ENCODE assay signal across 30 cellular contexts in genomic region chr4:184939978-184940377, GRCh38.
"Had no signal": no experiment of that assay in that cellular context is flagged by ENCODE, and none has a peak within 500 bp of the region (broad histone marks: within the 10 kb centered on the region; RNA-seq: fewer than 3 reads in every experiment).

No MANE protein-coding gene starts in this region.

- H3K27ac Mint-ChIP-seq: activated CD4-positive, alpha-beta memory T cell treated with anti-CD3 and anti-CD28 coated beads, Interleukin-2, amount 10 ng/mL, durations not matched to agents 7 days and 5 days; activated CD4-positive, alpha-beta T cell treated with anti-CD3 and anti-CD28 coated beads, Interleukin-2, amount 10 ng/mL, durations not matched to agents 7 days and 5 days; activated naive CD4-positive, alpha-beta T cell treated with anti-CD3 and anti-CD28 coated beads, Interleukin-2, amount 10 ng/mL, durations not matched to agents 7 days and 5 days; activated naive CD4-positive, alpha-beta T cell treated with anti-CD3 and anti-CD28 coated beads, Interleukin-2, amount 50 U/mL, for 72 hours; activated naive CD8-positive, alpha-beta T cell treated with anti-CD3 and anti-CD28 coated beads, Interleukin-2, amount 10 ng/mL, durations not matched to agents 7 days and 5 days; activated T-cell treated with anti-CD3 and anti-CD28 coated beads, Interleukin-2, amount 50 U/mL, for 24 hours; activated T-cell treated with anti-CD3 and anti-CD28 coated beads, Interleukin-2, amount 50 U/mL, for 72 hours; effector memory CD8-positive, alpha-beta T cell; T-helper 17 cell; T-helper 2 cell treated with Interferon-gamma antibody and Interleukin-4, amounts not matched to agents 5 μg/mL and 100 μg/mL, for 36 hours had no signal

- H3K4me1 Mint-ChIP-seq: activated CD4-positive, alpha-beta memory T cell treated with anti-CD3 and anti-CD28 coated beads, Interleukin-2, amount 10 ng/mL, durations not matched to agents 7 days and 5 days; activated CD4-positive, alpha-beta T cell treated with anti-CD3 and anti-CD28 coated beads, Interleukin-2, amount 10 ng/mL, durations not matched to agents 7 days and 5 days; activated naive CD4-positive, alpha-beta T cell treated with anti-CD3 and anti-CD28 coated beads, Interleukin-2, amount 10 ng/mL, durations not matched to agents 7 days and 5 days; activated naive CD8-positive, alpha-beta T cell treated with anti-CD3 and anti-CD28 coated beads, Interleukin-2, amount 10 ng/mL, durations not matched to agents 7 days and 5 days; T-helper 17 cell had no signal

- H3K9me3 Mint-ChIP-seq: activated CD4-positive, alpha-beta memory T cell treated with anti-CD3 and anti-CD28 coated beads, Interleukin-2, amount 10 ng/mL, durations not matched to agents 7 days and 5 days; activated CD4-positive, alpha-beta T cell treated with anti-CD3 and anti-CD28 coated beads, Interleukin-2, amount 10 ng/mL, durations not matched to agents 7 days and 5 days; activated naive CD4-positive, alpha-beta T cell treated with anti-CD3 and anti-CD28 coated beads, Interleukin-2, amount 10 ng/mL, durations not matched to agents 7 days and 5 days; activated naive CD4-positive, alpha-beta T cell treated with anti-CD3 and anti-CD28 coated beads, Interleukin-2, amount 50 U/mL, for 72 hours; activated naive CD8-positive, alpha-beta T cell treated with anti-CD3 and anti-CD28 coated beads, Interleukin-2, amount 10 ng/mL, durations not matched to agents 7 days and 5 days; activated T-cell treated with anti-CD3 and anti-CD28 coated beads, Interleukin-2, amount 50 U/mL, for 24 hours; activated T-cell treated with anti-CD3 and anti-CD28 coated beads, Interleukin-2, amount 50 U/mL, for 72 hours; effector memory CD8-positive, alpha-beta T cell; T-helper 2 cell treated with Interferon-gamma antibody and Interleukin-4, amounts not matched to agents 5 μg/mL and 100 μg/mL, for 36 hours had no signal

- H3K36me3 Mint-ChIP-seq: activated naive CD4-positive, alpha-beta T cell treated with anti-CD3 and anti-CD28 coated beads, Interleukin-2, amount 10 ng/mL, durations not matched to agents 7 days and 5 days; activated naive CD4-positive, alpha-beta T cell treated with anti-CD3 and anti-CD28 coated beads, Interleukin-2, amount 50 U/mL, for 72 hours; activated naive CD8-positive, alpha-beta T cell treated with anti-CD3 and anti-CD28 coated beads, Interleukin-2, amount 10 ng/mL, durations not matched to agents 7 days and 5 days had no signal

- ATAC-seq: activated naive CD4-positive, alpha-beta T cell treated with anti-CD3 and anti-CD28 coated beads, Interleukin-2, amount 50 U/mL, for 72 hours; activated T-cell treated with anti-CD3 and anti-CD28 coated beads, Interleukin-2, amount 50 U/mL, for 72 hours; effector memory CD8-positive, alpha-beta T cell; gastrocnemius medialis; heart left ventricle; T-helper 17 cell had no signal

- H3K9me3 ChIP-seq: gastrocnemius medialis had no signal

- H3K36me3 ChIP-seq: brain microvascular endothelial cell, gastrocnemius medialis, heart left ventricle had no signal

- H3K27ac ChIP-seq: brain microvascular endothelial cell, epithelial cell of prostate, gastrocnemius medialis, heart left ventricle had no signal

- H3K4me1 ChIP-seq: heart left ventricle had no signal

- H3K4me3 Mint-ChIP-seq: activated CD4-positive, alpha-beta memory T cell treated with anti-CD3 and anti-CD28 coated beads, Interleukin-2, amount 10 ng/mL, durations not matched to agents 7 days and 5 days; activated CD4-positive, alpha-beta T cell treated with anti-CD3 and anti-CD28 coated beads, Interleukin-2, amount 10 ng/mL, durations not matched to agents 7 days and 5 days; activated naive CD4-positive, alpha-beta T cell treated with anti-CD3 and anti-CD28 coated beads, Interleukin-2, amount 10 ng/mL, durations not matched to agents 7 days and 5 days; activated naive CD8-positive, alpha-beta T cell treated with anti-CD3 and anti-CD28 coated beads, Interleukin-2, amount 10 ng/mL, durations not matched to agents 7 days and 5 days; activated T-cell treated with anti-CD3 and anti-CD28 coated beads, Interleukin-2, amount 50 U/mL, for 24 hours; activated T-cell treated with anti-CD3 and anti-CD28 coated beads, Interleukin-2, amount 50 U/mL, for 72 hours; effector memory CD8-positive, alpha-beta T cell; T-helper 17 cell; T-helper 2 cell treated with Interferon-gamma antibody and Interleukin-4, amounts not matched to agents 5 μg/mL and 100 μg/mL, for 36 hours had no signal

- DNase-seq: activated CD4-positive, alpha-beta memory T cell treated with anti-CD3 and anti-CD28 coated beads, Interleukin-2, amount 10 ng/mL, durations not matched to agents 7 days and 5 days; activated CD4-positive, alpha-beta T cell treated with anti-CD3 and anti-CD28 coated beads for 1 hour; activated CD4-positive, alpha-beta T cell treated with anti-CD3 and anti-CD28 coated beads for 4 hours; activated CD4-positive, alpha-beta T cell treated with anti-CD3 and anti-CD28 coated beads, Interleukin-2, amount 10 ng/mL, durations not matched to agents 7 days and 5 days; activated CD4-positive, alpha-beta T cell treated with anti-CD3 and anti-CD28 coated beads, Interleukin-2, amount 50 U/mL, for 4 hours; activated CD8-positive, alpha-beta memory T cell treated with anti-CD3 and anti-CD28 coated beads, Interleukin-2, amount 50 U/mL, for 48 hours; activated gamma-delta T cell; activated naive CD4-positive, alpha-beta T cell; activated naive CD4-positive, alpha-beta T cell treated with anti-CD3 and anti-CD28 coated beads, Interleukin-2, amount 10 ng/mL, durations not matched to agents 7 days and 5 days; activated naive CD8-positive, alpha-beta T cell treated with anti-CD3 and anti-CD28 coated beads, Interleukin-2, amount 10 ng/mL, durations not matched to agents 7 days and 5 days; activated T-cell treated with anti-CD3 and anti-CD28 coated beads for 4 hours; activated T-cell treated with anti-CD3 and anti-CD28 coated beads, Interleukin-2, amount 50 U/mL, for 24 hours; activated T-cell treated with anti-CD3 and anti-CD28 coated beads, Interleukin-2, amount 50 U/mL, for 72 hours; amniotic stem cell; anterior cingulate cortex; brain microvascular endothelial cell; cortex of kidney; dermis blood vessel endothelial cell; effector CD4-positive, alpha-beta T cell; effector memory CD8-positive, alpha-beta T cell; foreskin fibroblast; gastrocnemius medialis; glutamatergic neuron; heart left ventricle; T-helper 1 cell; T-helper 17 cell; T1000 had no signal

- H3K27me3 ChIP-seq: brain microvascular endothelial cell, gastrocnemius medialis, heart left ventricle had no signal

- H3K4me3 ChIP-seq: gastrocnemius medialis, heart left ventricle had no signal
